8 cellular contexts compared by ENCODE assay signal in the genomic region with DNA sequence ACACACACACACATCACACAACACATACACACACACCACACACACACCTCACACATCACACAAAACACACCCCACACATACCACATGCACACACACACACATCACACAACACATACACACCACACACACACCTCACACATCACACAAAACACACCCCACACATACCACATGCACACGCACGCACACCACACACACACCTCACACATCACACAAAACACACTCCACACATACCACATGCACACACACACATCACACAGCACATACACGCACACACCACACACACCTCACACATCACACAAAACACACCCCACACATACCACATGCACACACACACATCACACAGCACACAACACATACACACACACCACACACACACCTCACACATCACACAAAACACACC. TPM values are rescaled to one million over a fixed set of nuclear protein-coding genes. Genes with fewer than 3 reads are reported as not detected.
DNase-seq lines count a peak whose midpoint lies in the region; ATAC-seq and TF ChIP-seq lines count a peak whose summit lies in the region.
"Not testable (repeated sequence)": the region's sequence is repeated elsewhere in the genome, so short reads cannot be mapped to it uniquely, and the experiment has no call there.

No MANE protein-coding gene starts in this region.

- CTCF ChIA-PET in HEK293 (lab: Yijun Ruan, JAX): not testable (repeated sequence)

- peak overlapping the region in 1 of 11 experiments; percentile 79; a peak in 2 of 22 replicates for H3K9ac ChIP-seq in BLaER1 treated with 17β-estradiol and CSF1 and Interleukin-3, amounts not matched to agents 10 nM and 100 nM

- H3K4me2 ChIP-seq in BLaER1 treated with 17β-estradiol and CSF1 and Interleukin-3, amounts not matched to agents 10 nM and 100 nM: peak overlapping the region; percentile 32 to 97 (median 89); a peak in 21 of 22 replicates

- H3K27me3 ChIP-seq in BLaER1 treated with 17β-estradiol and CSF1 and Interleukin-3, amounts not matched to agents 10 nM and 100 nM: not testable (repeated sequence)

- not testable (repeated sequence) for H3K27me3 Mint-ChIP-seq in T-helper 2 cell treated with Interferon-gamma antibody and Interleukin-4, amounts not matched to agents 5 μg/mL and 100 μg/mL, for 36 hours (ENCODE audit: low read depth); activated T-cell treated with anti-CD3 and anti-CD28 coated beads, Interleukin-2, amount 50 U/mL, for 72 hours (ENCODE audit: low read depth); activated naive CD8-positive, alpha-beta T cell treated with anti-CD3 and anti-CD28 coated beads, Interleukin-2, amount 50 U/mL, for 24 hours; effector memory CD8-positive, alpha-beta T cell; naive B cell; stimulated activated memory B cell treated with anti-CD40 and anti-IgM and Interleukin-4, amounts not matched to agents 10 μg/mL and 1 μg/mL and 100 μg/mL, for 72 hours

- POLR2A ChIA-PET in HEK293 (lab: Yijun Ruan, JAX): not testable (repeated sequence)

- H3K36me3 Mint-ChIP-seq in T-helper 2 cell treated with Interferon-gamma antibody and Interleukin-4, amounts not matched to agents 5 μg/mL and 100 μg/mL, for 36 hours (ENCODE audit: low read depth): peaks cover 42% of the 10 kb centered on the region
- H3K36me3 Mint-ChIP-seq in activated T-cell treated with anti-CD3 and anti-CD28 coated beads, Interleukin-2, amount 50 U/mL, for 72 hours (ENCODE audit: insufficient read depth in 2 of 2): peaks cover 8 to 13% of the 10 kb centered on the region in 2 donors
- peaks cover 39% of the 10 kb centered on the region for H3K36me3 Mint-ChIP-seq in activated naive CD8-positive, alpha-beta T cell treated with anti-CD3 and anti-CD28 coated beads, Interleukin-2, amount 50 U/mL, for 24 hours (ENCODE audit: low read depth)
- H3K36me3 Mint-ChIP-seq in effector memory CD8-positive, alpha-beta T cell (ENCODE audit: insufficient read depth): peaks cover 71% of the 10 kb centered on the region
- H3K36me3 Mint-ChIP-seq in naive B cell: peaks cover 10 to 11% of the 10 kb centered on the region in 2 donors
- peaks cover 84% of the 10 kb centered on the region for H3K36me3 Mint-ChIP-seq in stimulated activated memory B cell treated with anti-CD40 and anti-IgM and Interleukin-4, amounts not matched to agents 10 μg/mL and 1 μg/mL and 100 μg/mL, for 72 hours

- H3K4me1 Mint-ChIP-seq in T-helper 2 cell treated with Interferon-gamma antibody and Interleukin-4, amounts not matched to agents 5 μg/mL and 100 μg/mL, for 36 hours (ENCODE audit: low read depth): peaks cover 27% of the 10 kb centered on the region
- peaks cover 33% of the 10 kb centered on the region for H3K4me1 Mint-ChIP-seq in activated T-cell treated with anti-CD3 and anti-CD28 coated beads, Interleukin-2, amount 50 U/mL, for 72 hours (ENCODE audit: low read depth)
- H3K4me1 Mint-ChIP-seq in activated naive CD8-positive, alpha-beta T cell treated with anti-CD3 and anti-CD28 coated beads, Interleukin-2, amount 50 U/mL, for 24 hours: peaks cover 36% of the 10 kb centered on the region
- H3K4me1 Mint-ChIP-seq in effector memory CD8-positive, alpha-beta T cell (ENCODE audit: low read depth in 2 of 2): peaks cover 42 to 48% of the 10 kb centered on the region in 2 donors
- peaks cover 52 to 61% (median 55%) of the 10 kb centered on the region in 3 donors for H3K4me1 Mint-ChIP-seq in naive B cell
- H3K4me1 Mint-ChIP-seq in stimulated activated memory B cell treated with anti-CD40 and anti-IgM and Interleukin-4, amounts not matched to agents 10 μg/mL and 1 μg/mL and 100 μg/mL, for 72 hours: peaks cover 68% of the 10 kb centered on the region

- not testable (repeated sequence) for H3K9me3 ChIP-seq in BLaER1 treated with 17β-estradiol and CSF1 and Interleukin-3, amounts not matched to agents 10 nM and 100 nM (replicated peaks in 1 of 11); HEK293 (ENCODE audit: control insufficient read depth, insufficient read depth, low read depth, low read length)

- peak overlapping the region; percentile 57 for H3K4me3 Mint-ChIP-seq in T-helper 2 cell treated with Interferon-gamma antibody and Interleukin-4, amounts not matched to agents 5 μg/mL and 100 μg/mL, for 36 hours
- peak overlapping the region; percentile 11 to 67 for H3K4me3 Mint-ChIP-seq in activated T-cell treated with anti-CD3 and anti-CD28 coated beads, Interleukin-2, amount 50 U/mL, for 72 hours
- H3K4me3 Mint-ChIP-seq in activated naive CD8-positive, alpha-beta T cell treated with anti-CD3 and anti-CD28 coated beads, Interleukin-2, amount 50 U/mL, for 24 hours: not testable (repeated sequence)
- peak overlapping the region; percentile 5 to 19 for H3K4me3 Mint-ChIP-seq in effector memory CD8-positive, alpha-beta T cell
- H3K4me3 Mint-ChIP-seq in naive B cell: peak overlapping the region in 4 of 8 donors; percentile 56 to 66 (median 61)
- peak overlapping the region; percentile 48 for H3K4me3 Mint-ChIP-seq in stimulated activated memory B cell treated with anti-CD40 and anti-IgM and Interleukin-4, amounts not matched to agents 10 μg/mL and 1 μg/mL and 100 μg/mL, for 72 hours

- peak overlapping the region; percentile 91 for H3K27ac Mint-ChIP-seq in T-helper 2 cell treated with Interferon-gamma antibody and Interleukin-4, amounts not matched to agents 5 μg/mL and 100 μg/mL, for 36 hours
- H3K27ac Mint-ChIP-seq in activated T-cell treated with anti-CD3 and anti-CD28 coated beads, Interleukin-2, amount 50 U/mL, for 72 hours: peak overlapping the region; percentile 84
- H3K27ac Mint-ChIP-seq in activated naive CD8-positive, alpha-beta T cell treated with anti-CD3 and anti-CD28 coated beads, Interleukin-2, amount 50 U/mL, for 24 hours: peak overlapping the region; percentile 87
- peak overlapping the region; percentile 78 to 87 for H3K27ac Mint-ChIP-seq in effector memory CD8-positive, alpha-beta T cell
- H3K27ac Mint-ChIP-seq in naive B cell: peak overlapping the region; percentile 74 to 98 (median 94)
- peak overlapping the region; percentile 89 for H3K27ac Mint-ChIP-seq in stimulated activated memory B cell treated with anti-CD40 and anti-IgM and Interleukin-4, amounts not matched to agents 10 μg/mL and 1 μg/mL and 100 μg/mL, for 72 hours

- not testable (repeated sequence) for TF ChIP-seq CTCF in HEK293 (tag by site-specific recombination; IDR thresholded peaks at IDR 0.05)

- ATAC-seq in activated T-cell treated with anti-CD3 and anti-CD28 coated beads, Interleukin-2, amount 50 U/mL, for 72 hours (replicated peaks in 1 of 2); activated naive CD8-positive, alpha-beta T cell treated with anti-CD3 and anti-CD28 coated beads, Interleukin-2, amount 50 U/mL, for 24 hours; effector memory CD8-positive, alpha-beta T cell (replicated peaks); naive B cell (ENCODE audit: low read depth in 2 of 2); stimulated activated memory B cell treated with anti-CD40 and anti-IgM and Interleukin-4, amounts not matched to agents 10 μg/mL and 1 μg/mL and 100 μg/mL, for 72 hours: not testable (repeated sequence)

- H3K4me1 ChIP-seq in BLaER1 treated with 17β-estradiol and CSF1 and Interleukin-3, amounts not matched to agents 10 nM and 100 nM: peaks cover 59 to 73% (median 65%) of the 10 kb centered on the region in 10 experiments
- H3K4me1 ChIP-seq in HEK293 (ENCODE audit: control insufficient read depth, insufficient read depth, low read length): not testable (repeated sequence)

- not testable (repeated sequence) for DNase-seq in T-helper 2 cell treated with Interferon-gamma antibody and Interleukin-4, amounts not matched to agents 5 μg/mL and 100 μg/mL, for 36 hours (ENCODE audit: low spot score); activated T-cell treated with anti-CD3 and anti-CD28 coated beads, Interleukin-2, amount 50 U/mL, for 72 hours; activated naive CD8-positive, alpha-beta T cell treated with anti-CD3 and anti-CD28 coated beads, Interleukin-2, amount 50 U/mL, for 24 hours; effector memory CD8-positive, alpha-beta T cell; naive B cell

- H3K9me3 Mint-ChIP-seq in T-helper 2 cell treated with Interferon-gamma antibody and Interleukin-4, amounts not matched to agents 5 μg/mL and 100 μg/mL, for 36 hours; activated T-cell treated with anti-CD3 and anti-CD28 coated beads, Interleukin-2, amount 50 U/mL, for 72 hours; activated naive CD8-positive, alpha-beta T cell treated with anti-CD3 and anti-CD28 coated beads, Interleukin-2, amount 50 U/mL, for 24 hours; effector memory CD8-positive, alpha-beta T cell; naive B cell; stimulated activated memory B cell treated with anti-CD40 and anti-IgM and Interleukin-4, amounts not matched to agents 10 μg/mL and 1 μg/mL and 100 μg/mL, for 72 hours: not testable (repeated sequence)

- peaks cover 39 to 66% (median 52%) of the 10 kb centered on the region in 11 experiments for H3K36me3 ChIP-seq in BLaER1 treated with 17β-estradiol and CSF1 and Interleukin-3, amounts not matched to agents 10 nM and 100 nM
- peaks cover 0 to 12% of the 10 kb centered on the region in 2 experiments; a peak in 2 of 3 replicates for H3K36me3 ChIP-seq in HEK293 (ENCODE audit: control insufficient read depth in 2 of 2, insufficient read depth in 1 of 2, low read length in 2 of 2)

- peak overlapping the region in 8 of 11 experiments; percentile 75 to 99 (median 88); a peak in 12 of 22 replicates for H3K27ac ChIP-seq in BLaER1 treated with 17β-estradiol and CSF1 and Interleukin-3, amounts not matched to agents 10 nM and 100 nM
- not testable (repeated sequence) for H3K27ac ChIP-seq in HEK293 (ENCODE audit: extremely low read depth, low read depth, low read length)

- H3K4me3 ChIP-seq in BLaER1 treated with 17β-estradiol and CSF1 and Interleukin-3, amounts not matched to agents 10 nM and 100 nM; HEK293 (ENCODE audit: low read depth, low read length): not testable (repeated sequence)

- H4K20me1 ChIP-seq in BLaER1 treated with 17β-estradiol and CSF1 and Interleukin-3, amounts not matched to agents 10 nM and 100 nM: peaks cover 0 to 40% (median 5%) of the 10 kb centered on the region in 11 experiments; a peak in 4 of 22 replicates

RNA-seq across cellular contexts. Expression of a gene that starts 31.1 kb away (rescaled TPM):
- 10 to 100 TPM; 87.0 to 88.8 TPM for total RNA-seq in activated T-cell treated with anti-CD3 and anti-CD28 coated beads, Interleukin-2, amount 50 U/mL, for 72 hours
- 10 to 100 TPM in 5 of 6 donors, 1 to 10 TPM in 1; 7.1 to 47.1 (median 27.1) TPM for polyA plus RNA-seq in naive B cell (ENCODE audit: low read depth in 6 of 6)
